ENCODE assay signal across 8 cellular contexts in the genomic region with DNA sequence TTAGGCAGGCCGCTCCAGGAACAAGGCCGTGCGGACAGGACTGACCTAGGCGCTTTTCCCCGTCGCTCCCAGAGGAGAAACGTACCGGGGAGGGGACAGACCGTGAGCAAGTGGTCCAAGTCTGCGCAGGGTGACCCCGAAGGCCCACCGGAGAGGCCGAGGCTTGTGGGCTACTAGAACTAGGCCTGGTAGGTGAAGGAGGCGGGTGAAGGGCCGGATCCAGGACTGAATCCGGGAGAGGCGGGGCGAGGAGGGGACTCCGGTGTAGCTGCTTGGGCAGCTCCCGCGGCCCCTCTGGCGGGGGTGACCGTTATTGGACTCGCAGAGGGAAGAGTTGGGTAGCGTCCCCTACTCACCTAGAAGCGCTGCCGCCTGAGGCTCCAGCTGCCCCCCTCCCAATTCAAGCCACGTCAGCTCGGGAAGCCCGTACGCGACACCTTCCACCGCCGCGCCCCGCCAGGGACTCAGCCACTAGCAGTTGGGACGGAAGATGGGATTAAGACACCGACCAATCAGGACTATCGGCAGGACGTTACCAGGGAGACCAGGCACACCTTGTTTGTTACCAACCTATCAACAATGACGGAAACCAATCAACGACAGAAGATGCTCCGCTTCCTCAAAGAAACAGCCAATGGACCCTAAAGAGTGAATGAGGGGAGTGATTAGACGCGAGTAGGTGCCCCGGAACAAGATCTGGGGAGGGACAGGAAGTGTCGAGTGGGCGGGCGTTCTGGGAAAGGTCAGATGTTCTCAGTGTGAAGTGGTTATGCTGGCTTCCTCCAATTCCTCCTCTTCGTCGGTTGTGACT. TPM values are rescaled to one million over a fixed set of nuclear protein-coding genes. Genes with fewer than 3 reads are reported as not detected.
A peak's percentile ranks its signal among the peaks of the same experiment; 100 is the strongest.
DNase-seq lines count a peak whose midpoint lies in the region; ATAC-seq, FAIRE-seq and TF ChIP-seq lines count a peak whose summit lies in the region.

A gene with protein sequence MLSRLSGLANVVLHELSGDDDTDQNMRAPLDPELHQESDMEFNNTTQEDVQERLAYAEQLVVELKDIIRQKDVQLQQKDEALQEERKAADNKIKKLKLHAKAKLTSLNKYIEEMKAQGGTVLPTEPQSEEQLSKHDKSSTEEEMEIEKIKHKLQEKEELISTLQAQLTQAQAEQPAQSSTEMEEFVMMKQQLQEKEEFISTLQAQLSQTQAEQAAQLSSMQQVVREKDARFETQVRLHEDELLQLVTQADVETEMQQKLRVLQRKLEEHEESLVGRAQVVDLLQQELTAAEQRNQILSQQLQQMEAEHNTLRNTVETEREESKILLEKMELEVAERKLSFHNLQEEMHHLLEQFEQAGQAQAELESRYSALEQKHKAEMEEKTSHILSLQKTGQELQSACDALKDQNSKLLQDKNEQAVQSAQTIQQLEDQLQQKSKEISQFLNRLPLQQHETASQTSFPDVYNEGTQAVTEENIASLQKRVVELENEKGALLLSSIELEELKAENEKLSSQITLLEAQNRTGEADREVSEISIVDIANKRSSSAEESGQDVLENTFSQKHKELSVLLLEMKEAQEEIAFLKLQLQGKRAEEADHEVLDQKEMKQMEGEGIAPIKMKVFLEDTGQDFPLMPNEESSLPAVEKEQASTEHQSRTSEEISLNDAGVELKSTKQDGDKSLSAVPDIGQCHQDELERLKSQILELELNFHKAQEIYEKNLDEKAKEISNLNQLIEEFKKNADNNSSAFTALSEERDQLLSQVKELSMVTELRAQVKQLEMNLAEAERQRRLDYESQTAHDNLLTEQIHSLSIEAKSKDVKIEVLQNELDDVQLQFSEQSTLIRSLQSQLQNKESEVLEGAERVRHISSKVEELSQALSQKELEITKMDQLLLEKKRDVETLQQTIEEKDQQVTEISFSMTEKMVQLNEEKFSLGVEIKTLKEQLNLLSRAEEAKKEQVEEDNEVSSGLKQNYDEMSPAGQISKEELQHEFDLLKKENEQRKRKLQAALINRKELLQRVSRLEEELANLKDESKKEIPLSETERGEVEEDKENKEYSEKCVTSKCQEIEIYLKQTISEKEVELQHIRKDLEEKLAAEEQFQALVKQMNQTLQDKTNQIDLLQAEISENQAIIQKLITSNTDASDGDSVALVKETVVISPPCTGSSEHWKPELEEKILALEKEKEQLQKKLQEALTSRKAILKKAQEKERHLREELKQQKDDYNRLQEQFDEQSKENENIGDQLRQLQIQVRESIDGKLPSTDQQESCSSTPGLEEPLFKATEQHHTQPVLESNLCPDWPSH (N-terminal part only) (minus strand): TSS at position 466 of the 811 bp plus-strand sequence. CDS start 18,770 bp downstream, outside the sequence.

- H3K27ac Mint-ChIP-seq in chondrocyte (ENCODE audit: unreplicated experiment): no peak within 1 kb of the TSS

- no peaks in the 10 kb centered on the region for H3K36me3 ChIP-seq in kidney (ENCODE audit: control insufficient read depth in 1 of 2, insufficient read depth in 2 of 2, low read length in 2 of 2)

- H3K4me3 Mint-ChIP-seq in chondrocyte (ENCODE audit: unreplicated experiment): no peak within 1 kb of the TSS

- H3K4me1 ChIP-seq in kidney (ENCODE audit: control insufficient read depth in 1 of 2, insufficient read depth in 1 of 2, low read depth in 1 of 2, low read length in 2 of 2): peaks cover 9 to 13% of the 10 kb centered on the region in 2 donors

- peaks cover 5% of the 10 kb centered on the region for H3K27me3 Mint-ChIP-seq in chondrocyte (ENCODE audit: low read depth)

- peak within 1 kb of the TSS; percentile 80 to 93 for H3K4me3 ChIP-seq in kidney (ENCODE audit: low read length in 2 of 2)

- peaks cover 3% of the 10 kb centered on the region for H3K4me1 Mint-ChIP-seq in chondrocyte (ENCODE audit: low read depth)

- peak; percentile 97 for ATAC-seq in HG03432 (IDR thresholded peaks at IDR 0.05; ENCODE audit: unreplicated experiment)

- peak; percentile 99 for FAIRE-seq in kidney (lab: Jason Lieb, UNC)

- intact Hi-C loops in kidney (cut with DNase I): no loop called here

- no peaks in the 10 kb centered on the region for H3K36me3 Mint-ChIP-seq in chondrocyte (ENCODE audit: low read depth)

- TF ChIP-seq CTCF in chondrocyte (IDR thresholded peaks at IDR 0.05) (peak; percentile 39), kidney (IDR thresholded peaks at IDR 0.05; ENCODE audit: borderline replicate concordance, extremely low read depth, insufficient read depth) (no peak)

- peak within 1 kb of the TSS; percentile 57 to 83 for H3K9ac ChIP-seq in kidney (ENCODE audit: low read length in 2 of 2)

- no peaks in the 10 kb centered on the region for H3K9me3 ChIP-seq in kidney (ENCODE audit: control insufficient read depth in 1 of 2, low read length in 2 of 2)

- no peaks in the 10 kb centered on the region for H3K9me3 Mint-ChIP-seq in chondrocyte (ENCODE audit: low read depth)

- TF ChIP-seq POLR2A in GM19193 (IDR thresholded peaks at IDR 0.05; ENCODE audit: extremely low read depth, insufficient read depth, insufficient read length): peak; percentile 99

- DNase-seq in Ammon's horn (ENCODE audit: low spot score) (peak; percentile 100), NCI-H460 (ENCODE audit: extremely low read depth, low read depth) (peak; percentile 97), chondrocyte (ENCODE audit: low spot score) (peak; percentile 96), kidney (peak; percentile 97)
- DNase-seq in activated CD4-positive, CD25-positive, alpha-beta regulatory T cell treated with anti-CD3 and anti-CD28 coated beads, Interleukin-2, amount 50 U/mL, for 72 hours: peak; percentile 86
- DNase-seq in stimulated activated CD4-positive, alpha-beta T cell treated with anti-CD3 and anti-CD28 coated beads, Interleukin-15, amount 100 ng/mL, for 24 hours: peak; percentile 94

- H3K27ac ChIP-seq in kidney (ENCODE audit: low read depth in 2 of 2, low read length in 2 of 2): peak within 1 kb of the TSS; percentile 89 to 96

RNA-seq across cellular contexts. Expression of the gene that starts here (rescaled TPM):
- total RNA-seq in NCI-H460 (2014; rRNA removed; shearing (Covaris generic)): 13.1 and 15.5 TPM in 2 replicates
- 5.9 and 7.8 TPM in 2 replicates for polyA plus RNA-seq in NCI-H460 (2014; cell fraction: nucleus; rRNA removed)
- total RNA-seq in chondrocyte: 63.6 to 88.0 TPM (median 65.0 TPM) in 3 replicates
- 79.7 TPM for total RNA-seq in kidney
- 26.8 TPM for polyA plus RNA-seq in kidney (ENCODE audit: insufficient read depth, low read depth, low replicate concordance)

Comparison
In these comparisons a context has a peak if more than half of its experiments do, and no peak if none do; other contexts are left out.
1. Peak in every context shown above with its lines: DNase-seq, ATAC-seq, H3K4me3 ChIP-seq and H3K27ac ChIP-seq.